ENCODE assay signal across 10 cellular contexts in the genomic region with DNA sequence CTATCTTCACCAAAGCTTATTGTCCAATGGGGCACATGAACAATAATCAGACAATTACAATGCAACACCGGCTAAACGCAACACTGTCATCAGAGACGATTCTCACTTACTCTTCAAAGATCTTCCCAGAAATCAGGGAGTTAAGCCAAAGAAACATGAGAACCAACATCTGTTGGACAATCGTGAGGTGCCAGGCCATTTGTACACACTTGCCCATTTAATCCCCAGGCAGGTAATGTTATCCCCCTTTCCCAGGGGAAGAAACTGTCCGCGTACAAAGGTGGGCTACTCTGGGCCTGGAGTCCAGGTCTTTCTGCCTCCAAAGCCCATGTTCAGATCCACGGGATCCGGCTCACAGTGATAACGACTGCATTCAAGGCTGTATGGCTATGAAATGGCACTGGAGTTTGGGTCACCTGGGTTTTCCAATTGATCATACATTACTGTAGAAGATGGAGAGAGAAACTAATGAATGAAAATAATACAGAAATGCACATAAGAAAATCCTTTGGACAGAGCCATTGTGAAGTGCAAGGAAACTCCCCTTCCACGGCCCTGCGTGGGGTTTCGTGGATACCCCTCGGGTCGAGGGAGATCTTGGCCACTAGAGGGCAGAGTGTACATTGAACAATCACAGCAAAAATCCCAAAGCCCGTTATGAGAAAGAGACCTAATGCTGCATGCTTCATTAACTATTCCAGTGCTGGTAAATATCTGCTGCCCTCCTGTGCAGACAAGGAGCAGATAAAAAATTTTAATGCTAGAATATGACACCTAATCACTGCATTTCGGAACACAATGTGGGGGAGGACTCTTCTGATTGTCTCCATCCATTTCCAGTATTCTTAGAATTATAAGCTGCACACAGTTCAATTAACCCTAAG.
DNase-seq lines count a peak whose midpoint lies in the region; ATAC-seq and TF ChIP-seq lines count a peak whose summit lies in the region.
"Had no signal": no experiment of that assay in that cellular context is flagged by ENCODE, and none has a peak within 500 bp of the region (broad histone marks: within the 10 kb centered on the region; RNA-seq: fewer than 3 reads in every experiment).

No MANE protein-coding gene starts in this region.

- H3K4me3 ChIP-seq in HFF-Myc (replicated peaks; ENCODE audit: low read depth, low read length) = no peak overlapping the region
- no peak overlapping the region for H3K4me3 ChIP-seq in epithelial cell of proximal tubule (ENCODE audit: low read depth, low read length)
- no peak overlapping the region for H3K4me3 ChIP-seq in thyroid gland (replicated peaks in 1 of 3)
- H3K4me3 ChIP-seq: SJSA1 had no signal

- no peaks in the 10 kb centered on the region for H3K27me3 ChIP-seq in thyroid gland
- H3K27me3 ChIP-seq: SJSA1 had no signal

- peak; percentile 42 to 63 for ATAC-seq in naive thymus-derived CD8-positive, alpha-beta T cell
- no peak for ATAC-seq in GM21737 (IDR thresholded peaks at IDR 0.05; ENCODE audit: unreplicated experiment)

- no peaks in the 10 kb centered on the region for H3K9me3 ChIP-seq in thyroid gland
- H3K9me3 ChIP-seq: SJSA1 had no signal

- TF ChIP-seq POLR2A in thyroid gland (IDR thresholded peaks at IDR 0.05) = no peak

- H3K4me1 ChIP-seq in thyroid gland = no peaks in the 10 kb centered on the region
- H3K4me1 ChIP-seq: SJSA1 had no signal

- no peak overlapping the region for H3K4me3 Mint-ChIP-seq in naive thymus-derived CD8-positive, alpha-beta T cell
- H3K4me3 Mint-ChIP-seq: stimulated activated naive CD8-positive, alpha-beta T cell treated with anti-CD3 and anti-CD28 coated beads, Interleukin-15, Interleukin-2, amounts not matched to agents 100 ng/mL and 50 ng/mL, for 24 hours had no signal

- peaks cover 0 to 2% (median 0%) of the 10 kb centered on the region in 9 donors for H3K9me3 Mint-ChIP-seq in naive thymus-derived CD8-positive, alpha-beta T cell
- H3K9me3 Mint-ChIP-seq: stimulated activated naive CD8-positive, alpha-beta T cell treated with anti-CD3 and anti-CD28 coated beads, Interleukin-15, Interleukin-2, amounts not matched to agents 100 ng/mL and 50 ng/mL, for 24 hours had no signal

- TF ChIP-seq CTCF in HFF-Myc (IDR thresholded peaks at IDR 0.05; ENCODE audit: low read depth, low read length, missing control alignments) (peak; percentile 89), epithelial cell of proximal tubule (conservative IDR thresholded peaks at IDR 0.05; ENCODE audit: low read depth, low read length) (peak; percentile 93), thyroid gland (IDR thresholded peaks at IDR 0.05) (peak; percentile 58 to 80 (median 66))

- no peaks in the 10 kb centered on the region for H3K36me3 Mint-ChIP-seq in naive thymus-derived CD8-positive, alpha-beta T cell

- no peak overlapping the region for H3K27ac Mint-ChIP-seq in naive thymus-derived CD8-positive, alpha-beta T cell
- H3K27ac Mint-ChIP-seq: stimulated activated naive CD8-positive, alpha-beta T cell treated with anti-CD3 and anti-CD28 coated beads, Interleukin-15, Interleukin-2, amounts not matched to agents 100 ng/mL and 50 ng/mL, for 24 hours had no signal

- POLR2A ChIA-PET in naive thymus-derived CD8-positive, alpha-beta T cell (lab: Charles Lee) = no interaction called here

- intact Hi-C loops in thyroid gland (cut with DNase I) = loop anchor here (2.0 to 5.0 kb wide), 2 partner anchors 259 to 388 kb away; no protein-coding TSS in a partner anchor

- H3K27ac ChIP-seq in thyroid gland = no peak overlapping the region
- H3K27ac ChIP-seq: SJSA1 had no signal

- DNase-seq in DMS114 treated with DMSO at 0.1 percent for 48 hours (lab: John Stamatoyannopoulos, UW; ENCODE audit: unreplicated experiment) (peak; percentile 4), HFF-Myc (ENCODE audit: extremely low read depth, low read depth) (peak; percentile 31), NCI-H526 (lab: John Stamatoyannopoulos, UW) (peak; percentile 58 to 85), epithelial cell of proximal tubule (ENCODE audit: low read depth) (peak; percentile 7), thyroid gland (peak; percentile 39 to 59)
- DNase-seq in activated CD8-positive, alpha-beta memory T cell treated with anti-CD3 and anti-CD28 coated beads for 4 hours (ENCODE audit: low read depth in 2 of 2) = peak; percentile 17 to 19
- peak in 9 of 10 donors; percentile 17 to 66 (median 42) for DNase-seq in naive thymus-derived CD8-positive, alpha-beta T cell

- no peaks in the 10 kb centered on the region for H3K27me3 Mint-ChIP-seq in naive thymus-derived CD8-positive, alpha-beta T cell
- H3K27me3 Mint-ChIP-seq: stimulated activated naive CD8-positive, alpha-beta T cell treated with anti-CD3 and anti-CD28 coated beads, Interleukin-15, Interleukin-2, amounts not matched to agents 100 ng/mL and 50 ng/mL, for 24 hours had no signal

- H3K36me3 ChIP-seq in thyroid gland = no peaks in the 10 kb centered on the region
- H3K36me3 ChIP-seq: SJSA1 had no signal

- H3K4me1 Mint-ChIP-seq in naive thymus-derived CD8-positive, alpha-beta T cell = peaks cover 2 to 7% (median 3%) of the 10 kb centered on the region in 4 donors

- 49 to 51% methylated on average over 16 of the region's 16 CpGs for WGBS in thyroid gland, 2 donors

Comparison
In these comparisons a context has a peak if more than half of its experiments do, and no peak if none do; other contexts are left out.
1. DNase-seq: peak in every context shown above with its lines; median percentile 72 in NCI-H526; 49 in thyroid gland; 42 in naive thymus-derived CD8-positive, alpha-beta T cell; 31 in HFF-Myc; 18 in activated CD8-positive, alpha-beta memory T cell treated with anti-CD3 and anti-CD28 coated beads for 4 hours; 7 in epithelial cell of proximal tubule; 4 in DMS114 treated with DMSO at 0.1 percent for 48 hours.